In genomic region chr14:60720962-60721330, GRCh38 we compare ENCODE assay signal across 10 cellular contexts. TPM values are rescaled to one million over a fixed set of nuclear protein-coding genes. Genes with fewer than 3 reads are reported as not detected.
A peak's percentile ranks its signal among the peaks of the same experiment; 100 is the strongest.
DNase-seq lines count a peak whose midpoint lies in the region; ATAC-seq and TF ChIP-seq lines count a peak whose summit lies in the region.
"Had no signal": no experiment of that assay in that cellular context is flagged by ENCODE, and none has a peak within 500 bp of the region (broad histone marks: within the 10 kb centered on the region; RNA-seq: fewer than 3 reads in every experiment).

No MANE protein-coding gene starts in this region.

- POLR2A ChIA-PET in T-cell (lab: Charles Lee), result no interaction called here

- no peaks in the 10 kb centered on the region for H3K9me3 Mint-ChIP-seq in T-cell

- no peak overlapping the region for H3K27ac Mint-ChIP-seq in T-cell

- H3K4me3 Mint-ChIP-seq in T-cell, result peak overlapping the region; percentile 65 to 78 (median 69)

- H3K4me1 ChIP-seq in skeletal muscle satellite cell (ENCODE audit: control insufficient read depth, insufficient read depth, low read length), result peaks cover 24% of the 10 kb centered on the region
- H3K4me1 ChIP-seq in uterus, result no peaks in the 10 kb centered on the region

- DNase-seq in NCI-H748 (lab: John Stamatoyannopoulos, UW; ENCODE audit: unreplicated experiment) (peak; percentile 25), NCI-H748 treated with DMSO at 0.1 percent for 48 hours (lab: John Stamatoyannopoulos, UW) (no peak), T-cell (no peak), fibroblast of the aortic adventitia (ENCODE audit: low read depth) (peak; percentile 4), uterus (no peak), NCI-H226 (no peak)
- DNase-seq in stimulated activated CD4-positive, alpha-beta T cell treated with anti-CD3 and anti-CD28 coated beads, Interleukin-2, amount 100 ng/mL, for 48 hours, result no peak
- DNase-seq: SHP77 had no signal

- no peaks in the 10 kb centered on the region for H3K9me3 ChIP-seq in skeletal muscle satellite cell (replicated peaks; ENCODE audit: low read length)
- H3K9me3 ChIP-seq in uterus, result no peaks in the 10 kb centered on the region
- H3K9me3 ChIP-seq: A549 had no signal

- CTCF ChIA-PET in T-cell (lab: Charles Lee), result no interaction called here

- TF ChIP-seq CTCF in fibroblast of the aortic adventitia (IDR thresholded peaks at IDR 0.05; ENCODE audit: insufficient read depth, low read length), result no peak
- TF ChIP-seq CTCF in uterus (IDR thresholded peaks at IDR 0.05), result no peak

- intact Hi-C loops in uterus (cut with DNase I; ENCODE audit: low total_unique reads), result no loop called here

- H3K4me3 ChIP-seq in fibroblast of the aortic adventitia (ENCODE audit: low read depth, low read length) (peak overlapping the region; percentile 89), skeletal muscle satellite cell (ENCODE audit: low read length) (peak overlapping the region; percentile 93), uterus (peak overlapping the region in 1 of 2 donors; percentile 64)

- H3K4me1 Mint-ChIP-seq in T-cell, result peaks cover 16 to 26% (median 25%) of the 10 kb centered on the region in 3 donors

- ATAC-seq in T-cell (replicated peaks in 1 of 4), result no peak

- H3K27me3 ChIP-seq in skeletal muscle satellite cell (ENCODE audit: control insufficient read depth, insufficient read depth, low read length), result no peaks in the 10 kb centered on the region
- H3K27me3 ChIP-seq in uterus, result no peaks in the 10 kb centered on the region

- no peak for TF ChIP-seq POLR2A in uterus (IDR thresholded peaks at IDR 0.05)

- H3K4me2 ChIP-seq in skeletal muscle satellite cell (ENCODE audit: low read length), result peak overlapping the region; percentile 93

- H3K36me3 Mint-ChIP-seq in T-cell, result no peaks in the 10 kb centered on the region

- no peak overlapping the region for H3K27ac ChIP-seq in uterus
- H3K27ac ChIP-seq: A549 had no signal

- peak overlapping the region; percentile 89 for H3K9ac ChIP-seq in skeletal muscle satellite cell (ENCODE audit: low read depth, low read length)

- peaks cover 48 to 59% of the 10 kb centered on the region in 2 donors for H3K27me3 Mint-ChIP-seq in T-cell

- H3K36me3 ChIP-seq in skeletal muscle satellite cell (ENCODE audit: insufficient read depth, low read length), result peaks cover 28% of the 10 kb centered on the region
- H3K36me3 ChIP-seq in uterus, result no peaks in the 10 kb centered on the region

RNA-seq across cellular contexts. Expression of gene SIX4, which starts 3.2 kb away (rescaled TPM):
- total RNA-seq in T-cell (under 1 TPM in 3 of 5 donors, not detected in 2; 0.12 to 0.22 (median 0.13) TPM), fibroblast of the aortic adventitia (ENCODE audit: low replicate concordance) (4.0 and 16.3 TPM in 2 replicates), uterus (1 to 10 TPM in 3 of 4 donors, under 1 TPM in 1; 0.26 to 9.7 (median 3.5) TPM)
- 9.1 and 10.0 TPM in 2 replicates for total RNA-seq in skeletal muscle satellite cell (2012; rRNA removed)

RNA-seq across cellular contexts. Expression of gene MNAT1, which starts 13.6 kb away (rescaled TPM):
- 10 to 100 TPM; 14.7 to 24.8 (median 19.2) TPM for total RNA-seq in T-cell
- total RNA-seq in fibroblast of the aortic adventitia (ENCODE audit: low replicate concordance), result 59.9 and 71.2 TPM in 2 replicates
- 42.6 and 67.7 TPM in 2 replicates for total RNA-seq in skeletal muscle satellite cell (2012; rRNA removed)
- total RNA-seq in uterus, result 10 to 100 TPM in 3 of 4 donors, 1 to 10 TPM in 1; 4.4 to 69.7 (median 46.9) TPM

Comparison
In these comparisons a context has a peak if more than half of its experiments do, and no peak if none do; other contexts are left out.
1. DNase-seq: peak in NCI-H748 (single experiment) and fibroblast of the aortic adventitia (single experiment); none in NCI-H748 treated with DMSO at 0.1 percent for 48 hours (single experiment), T-cell (0 of 34), uterus (0 of 2), stimulated activated CD4-positive, alpha-beta T cell treated with anti-CD3 and anti-CD28 coated beads, Interleukin-2, amount 100 ng/mL, for 48 hours (0 of 2) and NCI-H226 (single experiment).